13 cellular contexts compared by ENCODE assay signal in genomic region chr3:125651246-125651645, GRCh38. TPM values are rescaled to one million over a fixed set of nuclear protein-coding genes. Genes with fewer than 3 reads are reported as not detected.
DNase-seq lines count a peak whose midpoint lies in the region; ATAC-seq and TF ChIP-seq lines count a peak whose summit lies in the region.
"Had no signal": no experiment of that assay in that cellular context is flagged by ENCODE, and none has a peak within 500 bp of the region (broad histone marks: within the 10 kb centered on the region; RNA-seq: fewer than 3 reads in every experiment).

No MANE protein-coding gene starts in this region.

- CTCF ChIA-PET in A673 (lab: Charles Lee) (no interaction called here), OCI-LY7 (lab: Charles Lee; ENCODE audit: unreplicated experiment) (no interaction called here)
- CTCF ChIA-PET in activated CD8-positive, alpha-beta T cell treated with anti-CD3 and anti-CD28 coated beads, Interleukin-2, amount 10 ng/mL, durations not matched to agents 7 days and 5 days (lab: Charles Lee): no interaction called here

- H3K4me3 ChIP-seq in A673 (ENCODE audit: low read depth, low read length, poor library complexity, severe bottlenecking) (no peak overlapping the region), OCI-LY7 (ENCODE audit: low read depth, low read length, poor library complexity, severe bottlenecking) (no peak overlapping the region)

- intact Hi-C loops in A673 (cut with micrococcal nuclease; ENCODE audit: unreplicated experiment): no loop called here
- intact Hi-C loops in OCI-LY7 (cut with micrococcal nuclease; ENCODE audit: unreplicated experiment): no loop called here

- no peaks in the 10 kb centered on the region for H3K4me1 Mint-ChIP-seq in activated CD8-positive, alpha-beta T cell treated with anti-CD3 and anti-CD28 coated beads, Interleukin-2, amount 10 ng/mL, durations not matched to agents 7 days and 5 days (ENCODE audit: low read depth)
- H3K4me1 Mint-ChIP-seq: activated CD4-positive, alpha-beta memory T cell treated with anti-CD3 and anti-CD28 coated beads, Interleukin-2, amount 10 ng/mL, durations not matched to agents 7 days and 5 days; activated naive CD4-positive, alpha-beta T cell treated with anti-CD3 and anti-CD28 coated beads, Interleukin-2, amount 10 ng/mL, durations not matched to agents 7 days and 5 days; stimulated activated effector memory CD8-positive, alpha-beta T cell treated with anti-CD3 and anti-CD28 coated beads, Interleukin-12 subunit alpha, Interleukin-12 subunit beta, amount 100 ng/mL, for 72 hours had no signal

- H3K36me3 Mint-ChIP-seq in activated CD8-positive, alpha-beta T cell treated with anti-CD3 and anti-CD28 coated beads, Interleukin-2, amount 10 ng/mL, durations not matched to agents 7 days and 5 days (ENCODE audit: low read depth): no peaks in the 10 kb centered on the region
- H3K36me3 Mint-ChIP-seq: activated naive CD4-positive, alpha-beta T cell treated with anti-CD3 and anti-CD28 coated beads, Interleukin-2, amount 10 ng/mL, durations not matched to agents 7 days and 5 days; stimulated activated effector memory CD8-positive, alpha-beta T cell treated with anti-CD3 and anti-CD28 coated beads, Interleukin-12 subunit alpha, Interleukin-12 subunit beta, amount 100 ng/mL, for 72 hours had no signal

- TF ChIP-seq CTCF in A673 (conservative IDR thresholded peaks at IDR 0.05; ENCODE audit: low read depth, low read length) (no peak), OCI-LY7 (conservative IDR thresholded peaks at IDR 0.05; ENCODE audit: low read length) (no peak)

- H3K9me2 ChIP-seq in OCI-LY7 (ENCODE audit: insufficient read depth, low read length): no peaks in the 10 kb centered on the region

- DNase-seq in A673 (ENCODE audit: low spot score) (peak; percentile 18), HCEC 1CT (peak; percentile 38), iris pigment epithelial cell (ENCODE audit: low read depth) (peak; percentile 50), OCI-LY7 (ENCODE audit: low spot score) (no peak)
- DNase-seq in stimulated activated CD4-positive, alpha-beta T cell treated with anti-CD3 and anti-CD28 coated beads, Interleukin-15, amount 100 ng/mL, for 24 hours: no peak
- no peak for DNase-seq in activated CD8-positive, alpha-beta T cell treated with anti-CD3 and anti-CD28 coated beads, Interleukin-2, amount 10 ng/mL, durations not matched to agents 7 days and 5 days
- DNase-seq: activated CD4-positive, alpha-beta memory T cell treated with anti-CD3 and anti-CD28 coated beads, Interleukin-2, amount 10 ng/mL, durations not matched to agents 7 days and 5 days; activated naive CD4-positive, alpha-beta T cell treated with anti-CD3 and anti-CD28 coated beads, Interleukin-2, amount 10 ng/mL, durations not matched to agents 7 days and 5 days; BE2C had no signal

- H3K4me3 Mint-ChIP-seq in activated CD8-positive, alpha-beta T cell treated with anti-CD3 and anti-CD28 coated beads, Interleukin-2, amount 10 ng/mL, durations not matched to agents 7 days and 5 days: no peak overlapping the region
- H3K4me3 Mint-ChIP-seq: activated CD4-positive, alpha-beta memory T cell treated with anti-CD3 and anti-CD28 coated beads, Interleukin-2, amount 10 ng/mL, durations not matched to agents 7 days and 5 days; activated naive CD4-positive, alpha-beta T cell treated with anti-CD3 and anti-CD28 coated beads, Interleukin-2, amount 10 ng/mL, durations not matched to agents 7 days and 5 days; stimulated activated effector memory CD8-positive, alpha-beta T cell treated with anti-CD3 and anti-CD28 coated beads, Interleukin-12 subunit alpha, Interleukin-12 subunit beta, amount 100 ng/mL, for 72 hours; T-helper 1 cell treated with Interleukin-12 subunit alpha and Interleukin-12 subunit beta and Interleukin-4 antibody, amounts not matched to agents 30 μg/mL and 1 μg/mL, for 36 hours had no signal

- POLR2A ChIA-PET in A673 (lab: Charles Lee; ENCODE audit: low non-redundant PET): no interaction called here
- POLR2A ChIA-PET in activated CD8-positive, alpha-beta T cell treated with anti-CD3 and anti-CD28 coated beads, Interleukin-2, amount 10 ng/mL, durations not matched to agents 7 days and 5 days (lab: Charles Lee): no interaction called here
- POLR2A ChIA-PET in OCI-LY7 (lab: Charles Lee): interaction anchor here (0.7 kb wide), 4 partner anchors 15 to 715 kb away, joined by 3 to 9 read pairs (median 4); no protein-coding TSS in a partner anchor

- no peaks in the 10 kb centered on the region for H4K20me1 ChIP-seq in OCI-LY7 (ENCODE audit: insufficient read depth, low read length)

- H3K9me3 ChIP-seq in A673 (ENCODE audit: low read depth, low read length, poor library complexity, severe bottlenecking) (no peaks in the 10 kb centered on the region), OCI-LY7 (ENCODE audit: low read length) (no peaks in the 10 kb centered on the region)
- H3K9me3 ChIP-seq: BE2C had no signal

- H3K27me3 Mint-ChIP-seq in activated CD8-positive, alpha-beta T cell treated with anti-CD3 and anti-CD28 coated beads, Interleukin-2, amount 10 ng/mL, durations not matched to agents 7 days and 5 days (ENCODE audit: low read depth): no peaks in the 10 kb centered on the region
- H3K27me3 Mint-ChIP-seq: activated CD4-positive, alpha-beta memory T cell treated with anti-CD3 and anti-CD28 coated beads, Interleukin-2, amount 10 ng/mL, durations not matched to agents 7 days and 5 days had no signal

- H3K79me2 ChIP-seq in OCI-LY7 (ENCODE audit: insufficient read depth, low read depth, low read length): no peaks in the 10 kb centered on the region

- H3K27me3 ChIP-seq in A673 (replicated peaks; ENCODE audit: insufficient read depth, low read depth, low read length, poor library complexity): no peaks in the 10 kb centered on the region
- H3K27me3 ChIP-seq: BE2C had no signal

- no peaks in the 10 kb centered on the region for H3K36me3 ChIP-seq in A673 (ENCODE audit: insufficient read depth, low read length, poor library complexity, severe bottlenecking)
- no peaks in the 10 kb centered on the region for H3K36me3 ChIP-seq in OCI-LY7 (ENCODE audit: insufficient read depth, low read length)
- H3K36me3 ChIP-seq: BE2C had no signal

- H3K4me2 ChIP-seq in OCI-LY7 (ENCODE audit: low read length): no peak overlapping the region

- BruUV-seq in A673 (replicated peaks; lab: Mats Ljungman, UMichigan) (no TSS peak), OCI-LY7 (replicated peaks; lab: Mats Ljungman, UMichigan) (no TSS peak)

- ATAC-seq in SK-N-SH treated with all-trans-retinoic acid at 6 μM for 48 hours: peak; percentile 88
- ATAC-seq in activated CD8-positive, alpha-beta T cell treated with anti-CD3 and anti-CD28 coated beads, Interleukin-2, amount 10 ng/mL, durations not matched to agents 7 days and 5 days: no peak
- ATAC-seq in GM21825 (IDR thresholded peaks at IDR 0.05; ENCODE audit: unreplicated experiment): no peak
- ATAC-seq: stimulated activated effector memory CD8-positive, alpha-beta T cell treated with anti-CD3 and anti-CD28 coated beads, Interleukin-12 subunit alpha, Interleukin-12 subunit beta, amount 100 ng/mL, for 72 hours had no signal

- no peaks in the 10 kb centered on the region for H3K4me1 ChIP-seq in A673 (ENCODE audit: insufficient read depth, low read length, poor library complexity, severe bottlenecking)
- H3K4me1 ChIP-seq in OCI-LY7 (ENCODE audit: insufficient read depth, low read length, poor library complexity, severe bottlenecking): no peaks in the 10 kb centered on the region
- H3K4me1 ChIP-seq: BE2C had no signal

- H3K27ac ChIP-seq in A673 (ENCODE audit: low read depth, low read length, poor library complexity, severe bottlenecking): no peak overlapping the region
- H3K27ac ChIP-seq in OCI-LY7 (ENCODE audit: low read depth, low read length, poor library complexity, severe bottlenecking): no peak overlapping the region

- no peaks in the 10 kb centered on the region for H3K9me3 Mint-ChIP-seq in activated CD8-positive, alpha-beta T cell treated with anti-CD3 and anti-CD28 coated beads, Interleukin-2, amount 10 ng/mL, durations not matched to agents 7 days and 5 days (ENCODE audit: insufficient read depth)
- H3K9me3 Mint-ChIP-seq: activated CD4-positive, alpha-beta memory T cell treated with anti-CD3 and anti-CD28 coated beads, Interleukin-2, amount 10 ng/mL, durations not matched to agents 7 days and 5 days; activated naive CD4-positive, alpha-beta T cell treated with anti-CD3 and anti-CD28 coated beads, Interleukin-2, amount 10 ng/mL, durations not matched to agents 7 days and 5 days; stimulated activated effector memory CD8-positive, alpha-beta T cell treated with anti-CD3 and anti-CD28 coated beads, Interleukin-12 subunit alpha, Interleukin-12 subunit beta, amount 100 ng/mL, for 72 hours; T-helper 1 cell treated with Interleukin-12 subunit alpha and Interleukin-12 subunit beta and Interleukin-4 antibody, amounts not matched to agents 30 μg/mL and 1 μg/mL, for 36 hours had no signal

- no peak overlapping the region for H2AFZ ChIP-seq in OCI-LY7 (ENCODE audit: low read length)

- no peak overlapping the region for H3K27ac Mint-ChIP-seq in activated CD8-positive, alpha-beta T cell treated with anti-CD3 and anti-CD28 coated beads, Interleukin-2, amount 10 ng/mL, durations not matched to agents 7 days and 5 days
- H3K27ac Mint-ChIP-seq: activated CD4-positive, alpha-beta memory T cell treated with anti-CD3 and anti-CD28 coated beads, Interleukin-2, amount 10 ng/mL, durations not matched to agents 7 days and 5 days; activated naive CD4-positive, alpha-beta T cell treated with anti-CD3 and anti-CD28 coated beads, Interleukin-2, amount 10 ng/mL, durations not matched to agents 7 days and 5 days; stimulated activated effector memory CD8-positive, alpha-beta T cell treated with anti-CD3 and anti-CD28 coated beads, Interleukin-12 subunit alpha, Interleukin-12 subunit beta, amount 100 ng/mL, for 72 hours; T-helper 1 cell treated with Interleukin-12 subunit alpha and Interleukin-12 subunit beta and Interleukin-4 antibody, amounts not matched to agents 30 μg/mL and 1 μg/mL, for 36 hours had no signal

TF ChIP-seq in SK-N-SH treated with all-trans-retinoic acid at 6 μM for 48 hours, 23 proteins besides CTCF, POLR2A, EP300 and RAD21 (continues in another document):
- TF ChIP-seq ZFP3 (CRISPR knock-in tag; IDR thresholded peaks at IDR 0.05): no peak
- TF ChIP-seq ZNF565 (CRISPR knock-in tag; conservative IDR thresholded peaks at IDR 0.05; ENCODE audit: low read depth): no peak

RNA-seq across cellular contexts. Expression of gene OSBPL11, which starts 55.9 kb away (rescaled TPM):
- 25.0 and 25.9 TPM in 2 replicates for total RNA-seq in A673 (2021)
- total RNA-seq in activated CD8-positive, alpha-beta T cell treated with anti-CD3 and anti-CD28 coated beads, Interleukin-2, amount 10 ng/mL, durations not matched to agents 7 days and 5 days: 10 to 100 TPM; 13.2 to 13.7 TPM
- 7.1 TPM in 2 replicates for total RNA-seq in OCI-LY7 (2014; rRNA removed; shearing (Covaris generic))
- 15.5 TPM in 2 replicates for total RNA-seq in OCI-LY7 (2022)

Comparison
In these comparisons a context has a peak if more than half of its experiments do, and no peak if none do; other contexts are left out.
1. DNase-seq: peak in A673 (single experiment), HCEC 1CT (single experiment) and iris pigment epithelial cell (single experiment); none in stimulated activated CD4-positive, alpha-beta T cell treated with anti-CD3 and anti-CD28 coated beads, Interleukin-15, amount 100 ng/mL, for 24 hours (single experiment), activated CD8-positive, alpha-beta T cell treated with anti-CD3 and anti-CD28 coated beads, Interleukin-2, amount 10 ng/mL, durations not matched to agents 7 days and 5 days (single experiment) and OCI-LY7 (single experiment).